ENCODE assay signal across 8 cellular contexts in the genomic region with DNA sequence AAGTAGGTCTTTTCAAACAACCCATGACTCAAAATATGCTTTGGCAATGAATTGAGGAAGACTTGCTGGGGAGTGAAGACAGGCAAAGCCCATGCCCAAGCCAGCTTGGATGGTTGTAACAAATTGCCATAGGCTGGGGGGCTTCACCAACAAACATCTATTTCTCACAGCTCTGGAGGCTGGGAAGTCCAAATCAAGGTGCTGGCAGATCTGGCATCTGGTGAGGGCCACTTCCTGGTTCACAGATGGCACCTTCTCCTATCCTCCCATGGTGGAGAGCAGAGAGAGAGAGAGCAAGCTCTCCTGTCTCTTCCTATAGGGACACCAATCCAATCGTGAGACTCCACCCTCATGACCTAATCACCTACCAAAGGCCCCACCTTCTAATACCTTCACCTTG.
"Had no signal": no experiment of that assay in that cellular context is flagged by ENCODE, and none has a peak within 500 bp of the region (broad histone marks: within the 10 kb centered on the region; RNA-seq: fewer than 3 reads in every experiment).

No MANE protein-coding gene starts in this region.

- ATAC-seq: GM12878 had no signal

- H3K4me3 ChIP-seq: GM12878 had no signal

- FAIRE-seq: G401.6, GM12878, GM12891, GM12892, GM18507, GM19239 had no signal

- DNase-seq: GDM1, GF-D8 had no signal
